Comparison of ENCODE assay signal across 2 cellular contexts in genomic region chr3:16290827-16291196, GRCh38.
TF ChIP-seq lines count a peak whose summit lies in the region.

No MANE protein-coding gene starts in this region.

TF ChIP-seq in liver, 16 proteins besides CTCF, POLR2A, EP300 and RAD21:
- TF ChIP-seq JUND (IDR thresholded peaks at IDR 0.05) (no peak), FOXA1 (IDR thresholded peaks at IDR 0.05) (no peak), ZBTB33 (IDR thresholded peaks at IDR 0.05) (no peak), MAX (IDR thresholded peaks at IDR 0.05) (no peak), EGR1 (IDR thresholded peaks at IDR 0.05; ENCODE audit: low read depth in 2 of 2) (no peak), REST (IDR thresholded peaks at IDR 0.05) (no peak), FOXA2 (IDR thresholded peaks at IDR 0.05) (no peak), GABPA (IDR thresholded peaks at IDR 0.05 in 1 of 2, conservative IDR thresholded peaks at IDR 0.05 in 1 of 2) (no peak), HNF4G (IDR thresholded peaks at IDR 0.05) (no peak)

TF ChIP-seq in HepG2, 621 proteins besides CTCF, POLR2A, EP300 and RAD21:
- TF ChIP-seq ZNF414 (CRISPR knock-in tag; IDR thresholded peaks at IDR 0.05) (no peak), ZNF292 (CRISPR knock-in tag; IDR thresholded peaks at IDR 0.05; ENCODE audit: borderline replicate concordance, low read depth) (no peak)
